Comparison of ENCODE assay signal across 1 cellular context in the genomic region with DNA sequence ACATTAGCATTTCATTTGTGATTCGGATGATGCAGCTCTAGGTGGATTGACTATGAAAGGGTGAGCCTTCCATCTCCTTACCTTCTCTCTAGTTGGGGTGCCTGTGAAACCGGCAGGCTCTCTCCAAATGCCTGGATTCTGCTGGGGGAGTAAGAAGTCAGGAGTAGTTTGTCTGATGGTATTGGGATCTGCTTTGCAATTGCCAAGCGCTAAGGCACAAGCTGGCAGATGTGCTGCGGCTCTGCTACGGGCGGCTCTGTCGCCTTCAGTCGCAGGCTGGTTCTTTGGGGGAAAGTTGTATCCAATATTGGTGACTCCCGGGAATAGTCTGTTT.
A peak's percentile ranks its signal among the peaks of the same experiment; 100 is the strongest.
TF ChIP-seq lines count a peak whose summit lies in the region.

No MANE protein-coding gene starts in this region.

TF ChIP-seq in H1, 55 proteins besides CTCF, POLR2A, EP300 and RAD21:
- TF ChIP-seq GABPA (IDR thresholded peaks at IDR 0.05; ENCODE audit: borderline replicate concordance, insufficient read depth, low read length) (no peak), GTF2F1 (IDR thresholded peaks at IDR 0.05; ENCODE audit: borderline replicate concordance, low read depth, low read length) (peak; percentile 94), CBX8 (IDR thresholded peaks at IDR 0.05; ENCODE audit: borderline replicate concordance, low read depth, low read length) (no peak), CTBP2 (IDR thresholded peaks at IDR 0.05; ENCODE audit: borderline replicate concordance, insufficient read depth, insufficient read length, low read length) (no peak), POLR2AphosphoS5 (IDR thresholded peaks at IDR 0.05; ENCODE audit: low read depth, low read length) (peak; percentile 81), TAF7 (optimal IDR thresholded peaks at IDR 0.05; ENCODE audit: borderline replicate concordance, low read depth, low read length) (peak; percentile 92), SP2 (IDR thresholded peaks at IDR 0.05; ENCODE audit: low read length) (no peak), ASH2L (IDR thresholded peaks at IDR 0.05; ENCODE audit: low read length) (no peak), FOSL1 (IDR thresholded peaks at IDR 0.05; ENCODE audit: insufficient read depth, low read depth, low read length) (no peak), CBX5 (IDR thresholded peaks at IDR 0.05; ENCODE audit: low read depth, low read length) (no peak), SUZ12 (IDR thresholded peaks at IDR 0.05; ENCODE audit: low read length) (no peak), RNF2 (IDR thresholded peaks at IDR 0.05; ENCODE audit: borderline replicate concordance, low read depth, low read length, missing control alignments, poor library complexity, severe bottlenecking) (no peak), MAFK (IDR thresholded peaks at IDR 0.05; ENCODE audit: low read depth, low read length) (no peak), KDM5A (IDR thresholded peaks at IDR 0.05; ENCODE audit: low read length) (no peak), SIRT6 (IDR thresholded peaks at IDR 0.05; ENCODE audit: low read length) (no peak), JUN (IDR thresholded peaks at IDR 0.05; ENCODE audit: low read depth, low read length) (no peak), EZH2 (IDR thresholded peaks at IDR 0.05; ENCODE audit: low read depth, low read length, severe bottlenecking) (no peak), SRF (IDR thresholded peaks at IDR 0.05; ENCODE audit: low read depth, low read length) (no peak), CHD2 (IDR thresholded peaks at IDR 0.05; ENCODE audit: low read length) (no peak), BACH1 (IDR thresholded peaks at IDR 0.05; ENCODE audit: low read length) (no peak), TEAD4 (IDR thresholded peaks at IDR 0.05; ENCODE audit: low read depth, low read length) (no peak), SP4 (IDR thresholded peaks at IDR 0.05; ENCODE audit: low read length) (no peak), CEBPB (IDR thresholded peaks at IDR 0.05; ENCODE audit: low read depth, low read length) (no peak), JUND (IDR thresholded peaks at IDR 0.05; ENCODE audit: low read length) (0 out of 2 replicates have a peak, but pooled peaks have one; percentile 38), YY1 (IDR thresholded peaks at IDR 0.05; ENCODE audit: low read depth, low read length) (0 out of 2 replicates have a peak, but pooled peaks have one; percentile 30), HDAC2 (IDR thresholded peaks at IDR 0.05; ENCODE audit: borderline replicate concordance in 1 of 2, low read depth in 2 of 2, low read length in 2 of 2) (0 out of 4 replicates have a peak, but pooled peaks of 1 of the 2 experiments have one; percentile 65), RXRA (IDR thresholded peaks at IDR 0.05; ENCODE audit: insufficient read depth, low read depth, low read length) (no peak), KDM1A (IDR thresholded peaks at IDR 0.05; ENCODE audit: borderline replicate concordance, low read length) (no peak), NANOG (IDR thresholded peaks at IDR 0.05; ENCODE audit: insufficient read depth, low read depth, low read length, poor library complexity, severe bottlenecking) (no peak), TCF12 (IDR thresholded peaks at IDR 0.05; ENCODE audit: low read depth, low read length) (no peak), RFX5 (IDR thresholded peaks at IDR 0.05; ENCODE audit: borderline replicate concordance, low read depth, low read length) (no peak), POU5F1 (IDR thresholded peaks at IDR 0.05; ENCODE audit: low read depth, low read length) (no peak), PHF8 (conservative IDR thresholded peaks at IDR 0.05; ENCODE audit: low read depth, low read length) (peak; percentile 45; the same call in 1 of the 2 replicates), NRF1 (IDR thresholded peaks at IDR 0.05; ENCODE audit: low read depth, low read length) (no peak), KDM4A (IDR thresholded peaks at IDR 0.05; ENCODE audit: low read depth, low read length, severe bottlenecking) (no peak), RBBP5 (IDR thresholded peaks at IDR 0.05; ENCODE audit: borderline replicate concordance, low read depth, low read length) (no peak; the same call in 1 of the 2 replicates), BRCA1 (IDR thresholded peaks at IDR 0.05; ENCODE audit: low read depth, low read length) (no peak), BCL11A (IDR thresholded peaks at IDR 0.05; ENCODE audit: low read depth in 2 of 2, low read length in 2 of 2) (no peak), CREB1 (IDR thresholded peaks at IDR 0.05) (no peak), SIN3A (conservative IDR thresholded peaks at IDR 0.05 in 1 of 2, IDR thresholded peaks at IDR 0.05 in 1 of 2; ENCODE audit: low read depth in 1 of 2, low read length in 2 of 2) (peak; percentile 24 to 63; a peak in 2 of 4 replicates), SAP30 (IDR thresholded peaks at IDR 0.05; ENCODE audit: insufficient read depth, insufficient replicate concordance, low read length) (no peak), HDAC6 (IDR thresholded peaks at IDR 0.05; ENCODE audit: low read depth, low read length) (no peak), CHD1 (IDR thresholded peaks at IDR 0.05; ENCODE audit: low read depth, low read length) (no peak; the same call in 1 of the 2 replicates), TAF1 (IDR thresholded peaks at IDR 0.05; ENCODE audit: low read depth, low read length) (peak; percentile 97), ZNF274 (IDR thresholded peaks at IDR 0.05; ENCODE audit: borderline replicate concordance, extremely low read depth, low read length) (no peak), EGR1 (IDR thresholded peaks at IDR 0.05; ENCODE audit: borderline replicate concordance, low read depth, low read length) (no peak), SIX5 (IDR thresholded peaks at IDR 0.05; ENCODE audit: low read depth, low read length) (no peak), SP1 (IDR thresholded peaks at IDR 0.05; ENCODE audit: low read depth, low read length) (peak; percentile 56), TBP (IDR thresholded peaks at IDR 0.05; ENCODE audit: low read depth, low read length) (peak; percentile 96)
- TF ChIP-seq, protein P1, sequence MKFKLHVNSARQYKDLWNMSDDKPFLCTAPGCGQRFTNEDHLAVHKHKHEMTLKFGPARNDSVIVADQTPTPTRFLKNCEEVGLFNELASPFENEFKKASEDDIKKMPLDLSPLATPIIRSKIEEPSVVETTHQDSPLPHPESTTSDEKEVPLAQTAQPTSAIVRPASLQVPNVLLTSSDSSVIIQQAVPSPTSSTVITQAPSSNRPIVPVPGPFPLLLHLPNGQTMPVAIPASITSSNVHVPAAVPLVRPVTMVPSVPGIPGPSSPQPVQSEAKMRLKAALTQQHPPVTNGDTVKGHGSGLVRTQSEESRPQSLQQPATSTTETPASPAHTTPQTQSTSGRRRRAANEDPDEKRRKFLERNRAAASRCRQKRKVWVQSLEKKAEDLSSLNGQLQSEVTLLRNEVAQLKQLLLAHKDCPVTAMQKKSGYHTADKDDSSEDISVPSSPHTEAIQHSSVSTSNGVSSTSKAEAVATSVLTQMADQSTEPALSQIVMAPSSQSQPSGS (IDR thresholded peaks at IDR 0.05; ENCODE audit: low read length), result no peak
- TF ChIP-seq, protein P2, sequence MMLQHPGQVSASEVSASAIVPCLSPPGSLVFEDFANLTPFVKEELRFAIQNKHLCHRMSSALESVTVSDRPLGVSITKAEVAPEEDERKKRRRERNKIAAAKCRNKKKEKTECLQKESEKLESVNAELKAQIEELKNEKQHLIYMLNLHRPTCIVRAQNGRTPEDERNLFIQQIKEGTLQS (IDR thresholded peaks at IDR 0.05; ENCODE audit: insufficient read depth, low read depth, low read length), result no peak
- TF ChIP-seq, protein P3, sequence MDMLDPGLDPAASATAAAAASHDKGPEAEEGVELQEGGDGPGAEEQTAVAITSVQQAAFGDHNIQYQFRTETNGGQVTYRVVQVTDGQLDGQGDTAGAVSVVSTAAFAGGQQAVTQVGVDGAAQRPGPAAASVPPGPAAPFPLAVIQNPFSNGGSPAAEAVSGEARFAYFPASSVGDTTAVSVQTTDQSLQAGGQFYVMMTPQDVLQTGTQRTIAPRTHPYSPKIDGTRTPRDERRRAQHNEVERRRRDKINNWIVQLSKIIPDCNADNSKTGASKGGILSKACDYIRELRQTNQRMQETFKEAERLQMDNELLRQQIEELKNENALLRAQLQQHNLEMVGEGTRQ (IDR thresholded peaks at IDR 0.05; ENCODE audit: low read length), result no peak
- TF ChIP-seq, protein P4, sequence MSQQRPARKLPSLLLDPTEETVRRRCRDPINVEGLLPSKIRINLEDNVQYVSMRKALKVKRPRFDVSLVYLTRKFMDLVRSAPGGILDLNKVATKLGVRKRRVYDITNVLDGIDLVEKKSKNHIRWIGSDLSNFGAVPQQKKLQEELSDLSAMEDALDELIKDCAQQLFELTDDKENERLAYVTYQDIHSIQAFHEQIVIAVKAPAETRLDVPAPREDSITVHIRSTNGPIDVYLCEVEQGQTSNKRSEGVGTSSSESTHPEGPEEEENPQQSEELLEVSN (IDR thresholded peaks at IDR 0.05), result no peak
- TF ChIP-seq, protein P5, sequence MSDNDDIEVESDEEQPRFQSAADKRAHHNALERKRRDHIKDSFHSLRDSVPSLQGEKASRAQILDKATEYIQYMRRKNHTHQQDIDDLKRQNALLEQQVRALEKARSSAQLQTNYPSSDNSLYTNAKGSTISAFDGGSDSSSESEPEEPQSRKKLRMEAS (IDR thresholded peaks at IDR 0.05), result no peak
- TF ChIP-seq, protein P6, sequence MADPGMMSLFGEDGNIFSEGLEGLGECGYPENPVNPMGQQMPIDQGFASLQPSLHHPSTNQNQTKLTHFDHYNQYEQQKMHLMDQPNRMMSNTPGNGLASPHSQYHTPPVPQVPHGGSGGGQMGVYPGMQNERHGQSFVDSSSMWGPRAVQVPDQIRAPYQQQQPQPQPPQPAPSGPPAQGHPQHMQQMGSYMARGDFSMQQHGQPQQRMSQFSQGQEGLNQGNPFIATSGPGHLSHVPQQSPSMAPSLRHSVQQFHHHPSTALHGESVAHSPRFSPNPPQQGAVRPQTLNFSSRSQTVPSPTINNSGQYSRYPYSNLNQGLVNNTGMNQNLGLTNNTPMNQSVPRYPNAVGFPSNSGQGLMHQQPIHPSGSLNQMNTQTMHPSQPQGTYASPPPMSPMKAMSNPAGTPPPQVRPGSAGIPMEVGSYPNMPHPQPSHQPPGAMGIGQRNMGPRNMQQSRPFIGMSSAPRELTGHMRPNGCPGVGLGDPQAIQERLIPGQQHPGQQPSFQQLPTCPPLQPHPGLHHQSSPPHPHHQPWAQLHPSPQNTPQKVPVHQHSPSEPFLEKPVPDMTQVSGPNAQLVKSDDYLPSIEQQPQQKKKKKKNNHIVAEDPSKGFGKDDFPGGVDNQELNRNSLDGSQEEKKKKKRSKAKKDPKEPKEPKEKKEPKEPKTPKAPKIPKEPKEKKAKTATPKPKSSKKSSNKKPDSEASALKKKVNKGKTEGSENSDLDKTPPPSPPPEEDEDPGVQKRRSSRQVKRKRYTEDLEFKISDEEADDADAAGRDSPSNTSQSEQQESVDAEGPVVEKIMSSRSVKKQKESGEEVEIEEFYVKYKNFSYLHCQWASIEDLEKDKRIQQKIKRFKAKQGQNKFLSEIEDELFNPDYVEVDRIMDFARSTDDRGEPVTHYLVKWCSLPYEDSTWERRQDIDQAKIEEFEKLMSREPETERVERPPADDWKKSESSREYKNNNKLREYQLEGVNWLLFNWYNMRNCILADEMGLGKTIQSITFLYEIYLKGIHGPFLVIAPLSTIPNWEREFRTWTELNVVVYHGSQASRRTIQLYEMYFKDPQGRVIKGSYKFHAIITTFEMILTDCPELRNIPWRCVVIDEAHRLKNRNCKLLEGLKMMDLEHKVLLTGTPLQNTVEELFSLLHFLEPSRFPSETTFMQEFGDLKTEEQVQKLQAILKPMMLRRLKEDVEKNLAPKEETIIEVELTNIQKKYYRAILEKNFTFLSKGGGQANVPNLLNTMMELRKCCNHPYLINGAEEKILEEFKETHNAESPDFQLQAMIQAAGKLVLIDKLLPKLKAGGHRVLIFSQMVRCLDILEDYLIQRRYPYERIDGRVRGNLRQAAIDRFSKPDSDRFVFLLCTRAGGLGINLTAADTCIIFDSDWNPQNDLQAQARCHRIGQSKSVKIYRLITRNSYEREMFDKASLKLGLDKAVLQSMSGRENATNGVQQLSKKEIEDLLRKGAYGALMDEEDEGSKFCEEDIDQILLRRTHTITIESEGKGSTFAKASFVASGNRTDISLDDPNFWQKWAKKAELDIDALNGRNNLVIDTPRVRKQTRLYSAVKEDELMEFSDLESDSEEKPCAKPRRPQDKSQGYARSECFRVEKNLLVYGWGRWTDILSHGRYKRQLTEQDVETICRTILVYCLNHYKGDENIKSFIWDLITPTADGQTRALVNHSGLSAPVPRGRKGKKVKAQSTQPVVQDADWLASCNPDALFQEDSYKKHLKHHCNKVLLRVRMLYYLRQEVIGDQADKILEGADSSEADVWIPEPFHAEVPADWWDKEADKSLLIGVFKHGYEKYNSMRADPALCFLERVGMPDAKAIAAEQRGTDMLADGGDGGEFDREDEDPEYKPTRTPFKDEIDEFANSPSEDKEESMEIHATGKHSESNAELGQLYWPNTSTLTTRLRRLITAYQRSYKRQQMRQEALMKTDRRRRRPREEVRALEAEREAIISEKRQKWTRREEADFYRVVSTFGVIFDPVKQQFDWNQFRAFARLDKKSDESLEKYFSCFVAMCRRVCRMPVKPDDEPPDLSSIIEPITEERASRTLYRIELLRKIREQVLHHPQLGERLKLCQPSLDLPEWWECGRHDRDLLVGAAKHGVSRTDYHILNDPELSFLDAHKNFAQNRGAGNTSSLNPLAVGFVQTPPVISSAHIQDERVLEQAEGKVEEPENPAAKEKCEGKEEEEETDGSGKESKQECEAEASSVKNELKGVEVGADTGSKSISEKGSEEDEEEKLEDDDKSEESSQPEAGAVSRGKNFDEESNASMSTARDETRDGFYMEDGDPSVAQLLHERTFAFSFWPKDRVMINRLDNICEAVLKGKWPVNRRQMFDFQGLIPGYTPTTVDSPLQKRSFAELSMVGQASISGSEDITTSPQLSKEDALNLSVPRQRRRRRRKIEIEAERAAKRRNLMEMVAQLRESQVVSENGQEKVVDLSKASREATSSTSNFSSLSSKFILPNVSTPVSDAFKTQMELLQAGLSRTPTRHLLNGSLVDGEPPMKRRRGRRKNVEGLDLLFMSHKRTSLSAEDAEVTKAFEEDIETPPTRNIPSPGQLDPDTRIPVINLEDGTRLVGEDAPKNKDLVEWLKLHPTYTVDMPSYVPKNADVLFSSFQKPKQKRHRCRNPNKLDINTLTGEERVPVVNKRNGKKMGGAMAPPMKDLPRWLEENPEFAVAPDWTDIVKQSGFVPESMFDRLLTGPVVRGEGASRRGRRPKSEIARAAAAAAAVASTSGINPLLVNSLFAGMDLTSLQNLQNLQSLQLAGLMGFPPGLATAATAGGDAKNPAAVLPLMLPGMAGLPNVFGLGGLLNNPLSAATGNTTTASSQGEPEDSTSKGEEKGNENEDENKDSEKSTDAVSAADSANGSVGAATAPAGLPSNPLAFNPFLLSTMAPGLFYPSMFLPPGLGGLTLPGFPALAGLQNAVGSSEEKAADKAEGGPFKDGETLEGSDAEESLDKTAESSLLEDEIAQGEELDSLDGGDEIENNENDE (IDR thresholded peaks at IDR 0.05; ENCODE audit: insufficient replicate concordance, low read length), result no peak
TF ChIP-seq in H1: peak in this region for 11.
